Comparison of ENCODE assay signal across 2 cellular contexts in genomic region chr11:68461284-68461861, GRCh38.
TF ChIP-seq lines count a peak whose summit lies in the region.

No MANE protein-coding gene starts in this region.

TF ChIP-seq in endothelial cell of umbilical vein, 7 proteins besides CTCF, POLR2A, EP300 and RAD21 (continued from another document):
- no peak for TF ChIP-seq GATA2 (IDR thresholded peaks at IDR 0.05; ENCODE audit: insufficient read depth, insufficient read length, low read depth, low read length)
TF ChIP-seq in endothelial cell of umbilical vein: peak in this region for 0.

TF ChIP-seq in neural cell, 6 proteins besides CTCF, POLR2A, EP300 and RAD21 (continued from another document):
- no peak for TF ChIP-seq REST (IDR thresholded peaks at IDR 0.05; ENCODE audit: borderline replicate concordance)
- no peak for TF ChIP-seq MXI1 (conservative IDR thresholded peaks at IDR 0.05; ENCODE audit: poor library complexity, severe bottlenecking)
- TF ChIP-seq SMC3 (conservative IDR thresholded peaks at IDR 0.05; ENCODE audit: poor library complexity), result no peak
- no peak for TF ChIP-seq EZH2 (IDR thresholded peaks at IDR 0.05; ENCODE audit: borderline replicate concordance, insufficient read depth, low read length, poor library complexity, severe bottlenecking)
